In genomic region chr21:25966308-25966707, GRCh38 we compare ENCODE assay signal across 18 cellular contexts.
DNase-seq lines count a peak whose midpoint lies in the region; ATAC-seq, FAIRE-seq and TF ChIP-seq lines count a peak whose summit lies in the region.
"Had no signal": no experiment of that assay in that cellular context is flagged by ENCODE, and none has a peak within 500 bp of the region (broad histone marks: within the 10 kb centered on the region; RNA-seq: fewer than 3 reads in every experiment).

No MANE protein-coding gene starts in this region.

- H3K9me3 ChIP-seq in BLaER1 treated with 17β-estradiol and CSF1 and Interleukin-3, amounts not matched to agents 10 nM and 100 nM (replicated peaks in 1 of 11) = peaks cover 0 to 11% (median 2%) of the 10 kb centered on the region in 11 experiments; a peak in 12 of 22 replicates
- H3K9me3 ChIP-seq in IMR-90 (ENCODE audit: control insufficient read depth, insufficient read depth, low read length) = no peaks in the 10 kb centered on the region
- H3K9me3 ChIP-seq in neutrophil = no peaks in the 10 kb centered on the region
- H3K9me3 ChIP-seq: BE2C had no signal

- H4K91ac ChIP-seq in IMR-90 (ENCODE audit: insufficient read depth, low read depth, low read length) = no peak overlapping the region

- no peak overlapping the region for H4K5ac ChIP-seq in IMR-90 (ENCODE audit: low read depth, low read length)

- dilution Hi-C loops in IMR-90 (cut with HindIII; ENCODE audit: low sequenced_read_pairs, unreplicated experiment) = no loop called here

- peaks cover 27 to 78% (median 55%) of the 10 kb centered on the region in 11 experiments for H3K36me3 ChIP-seq in BLaER1 treated with 17β-estradiol and CSF1 and Interleukin-3, amounts not matched to agents 10 nM and 100 nM
- H3K36me3 ChIP-seq in IMR-90 (ENCODE audit: control insufficient read depth, insufficient read depth, low read length) (peaks cover 8% of the 10 kb centered on the region), neutrophil (no peaks in the 10 kb centered on the region)

- in situ Hi-C loops in IMR-90 (cut with MboI; ENCODE audit: low sequenced_read_pairs) = no loop called here

- H3K9me1 ChIP-seq in IMR-90 (ENCODE audit: insufficient read depth, low read length) = no peaks in the 10 kb centered on the region

- H2BK120ac ChIP-seq in IMR-90 (ENCODE audit: low read depth, low read length) = no peak overlapping the region

- TF ChIP-seq POLR2A in IMR-90 (IDR thresholded peaks at IDR 0.05; ENCODE audit: low read depth, low read length) (no peak), lower leg skin (IDR thresholded peaks at IDR 0.05) (no peak)

- no peaks in the 10 kb centered on the region for H4K20me1 ChIP-seq in BLaER1 treated with 17β-estradiol and CSF1 and Interleukin-3, amounts not matched to agents 10 nM and 100 nM
- no peaks in the 10 kb centered on the region for H4K20me1 ChIP-seq in IMR-90 (ENCODE audit: insufficient read depth, low read length)

- no peak overlapping the region for H4K8ac ChIP-seq in IMR-90 (ENCODE audit: low read depth in 2 of 2, low read length in 2 of 2)

- H3K4ac ChIP-seq in IMR-90 (ENCODE audit: low read depth, low read length) = no peak overlapping the region

- no peak overlapping the region for H3K9ac ChIP-seq in BLaER1 treated with 17β-estradiol and CSF1 and Interleukin-3, amounts not matched to agents 10 nM and 100 nM
- no peak overlapping the region for H3K9ac ChIP-seq in IMR-90 (ENCODE audit: low read depth, low read length)

- CTCF ChIA-PET in IMR-90 (lab: Yijun Ruan, JAX) = no interaction called here

- H3K79me1 ChIP-seq in IMR-90 (ENCODE audit: low read depth in 1 of 2, low read length in 2 of 2) = peaks cover 10% of the 10 kb centered on the region in 2 experiments; a peak in 2 of 4 replicates

- H2AFZ ChIP-seq in IMR-90 (replicated peaks; ENCODE audit: low read length, poor library complexity) = no peak overlapping the region

- WGBS in IMR-90 (ENCODE audit: extremely low coverage in 2 of 2, insufficient read length in 1 of 2), 2 experiments = no CpG with 5 or more reads among the region's 2 CpGs
- WGBS in lower leg skin, 2 donors = 76 to 78% methylated on average over 2 of the region's 2 CpGs

- H3K56ac ChIP-seq in IMR-90 (ENCODE audit: extremely low read depth, insufficient read depth, low read length) = no peak overlapping the region

- H3K4me2 ChIP-seq in BLaER1 treated with 17β-estradiol and CSF1 and Interleukin-3, amounts not matched to agents 10 nM and 100 nM = peak overlapping the region in 5 of 11 experiments; percentile 53 to 82 (median 78); a peak in 7 of 22 replicates
- H3K4me2 ChIP-seq in IMR-90 (ENCODE audit: low read depth, low read length) = no peak overlapping the region

- DNase-seq in IMR-90 (peak; percentile 37), dorsolateral prefrontal cortex (no peak), lower leg skin (ENCODE audit: low spot score in 2 of 2) (no peak), NCI-H1105 treated with DMSO at 0.1 percent for 48 hours (lab: John Stamatoyannopoulos, UW) (no peak), urothelium cell line (ENCODE audit: low spot score) (no peak)
- DNase-seq: BE2C; CD8-positive, alpha-beta T cell; COR-L47; DMS153; DND-41; GDM1 had no signal

- POLR2A ChIA-PET in IMR-90 (lab: Charles Lee; ENCODE audit: unreplicated experiment) = no interaction called here

- H3K23ac ChIP-seq in IMR-90 (ENCODE audit: low read depth, low read length) = no peak overlapping the region

- no peaks in the 10 kb centered on the region for H3K27me3 ChIP-seq in BLaER1 treated with 17β-estradiol and CSF1 and Interleukin-3, amounts not matched to agents 10 nM and 100 nM
- H3K27me3 ChIP-seq in IMR-90 (ENCODE audit: control insufficient read depth, insufficient read depth, low read length) (no peaks in the 10 kb centered on the region), dorsolateral prefrontal cortex (no peaks in the 10 kb centered on the region), neutrophil (no peaks in the 10 kb centered on the region)
- H3K27me3 ChIP-seq: BE2C had no signal

- H3K27ac ChIP-seq in BLaER1 treated with 17β-estradiol and CSF1 and Interleukin-3, amounts not matched to agents 10 nM and 100 nM = peak overlapping the region in 8 of 11 experiments; percentile 66 to 79 (median 73); a peak in 8 of 22 replicates
- H3K27ac ChIP-seq in IMR-90 (ENCODE audit: insufficient read depth, low read length) (no peak overlapping the region), dorsolateral prefrontal cortex (peak overlapping the region in 56 of 59 donors; percentile 3 to 98 (median 94)), neutrophil (peak overlapping the region; percentile 82)
- H3K27ac ChIP-seq: HL-60 had no signal

- ATAC-seq in IMR-90 (ENCODE audit: low read depth) = peak; percentile 59
- ATAC-seq: CD8-positive, alpha-beta T cell; HCT116 had no signal

- no peak overlapping the region for H2AK5ac ChIP-seq in IMR-90 (ENCODE audit: low read depth, low read length)

- intact Hi-C loops in IMR-90 (cut with micrococcal nuclease) (no loop called here), dorsolateral prefrontal cortex (cut with DNase I) (no loop called here), lower leg skin (cut with DNase I; ENCODE audit: low total_unique reads) (no loop called here)

- BruUV-seq in IMR-90 (replicated peaks; lab: Mats Ljungman, UMichigan) = no TSS peak

- no peak overlapping the region for H3K4me3 ChIP-seq in BLaER1 treated with 17β-estradiol and CSF1 and Interleukin-3, amounts not matched to agents 10 nM and 100 nM
- H3K4me3 ChIP-seq in IMR-90 (ENCODE audit: insufficient read depth, low read depth, low read length) = no peak overlapping the region
- H3K4me3 ChIP-seq in dorsolateral prefrontal cortex = no peak overlapping the region
- H3K4me3 ChIP-seq in neutrophil (ENCODE audit: low read depth in 1 of 2, low read length in 1 of 2) = no peak overlapping the region
- no peak overlapping the region for H3K4me3 ChIP-seq in lower leg skin (ENCODE audit: low read depth, poor library complexity, severe bottlenecking)

- no peak overlapping the region for H2BK20ac ChIP-seq in IMR-90 (ENCODE audit: low read depth, low read length)

- no peak for FAIRE-seq in urothelium cell line (lab: Jason Lieb, UNC)
- FAIRE-seq: A204.1, D721Med, GM19239 had no signal

- no peak overlapping the region for H3K14ac ChIP-seq in IMR-90 (replicated peaks; ENCODE audit: low read depth, low read length)

- H2BK5ac ChIP-seq in IMR-90 (ENCODE audit: low read depth, low read length, poor library complexity, severe bottlenecking) = no peak overlapping the region

- TF ChIP-seq CTCF in IMR-90 (conservative IDR thresholded peaks at IDR 0.05; ENCODE audit: low read depth, low read length) = no peak
- TF ChIP-seq CTCF in dorsolateral prefrontal cortex (IDR thresholded peaks at IDR 0.05 in 54 of 56, conservative IDR thresholded peaks at IDR 0.05 in 2 of 56; ENCODE audit: low read depth in 1 of 56, partially characterized antibody in 56 of 56) = no peak
- no peak for TF ChIP-seq CTCF in neutrophil (IDR thresholded peaks at IDR 0.05)
- TF ChIP-seq CTCF in lower leg skin (IDR thresholded peaks at IDR 0.05) = no peak

- no peak overlapping the region for H2AK9ac ChIP-seq in IMR-90 (replicated peaks; ENCODE audit: low read depth, low read length, poor library complexity)

- H3K18ac ChIP-seq in IMR-90 (ENCODE audit: low read depth, low read length) = no peak overlapping the region

- no peak overlapping the region for H2BK15ac ChIP-seq in IMR-90 (ENCODE audit: low read depth, low read length)

- no peak for TF ChIP-seq RAD21 in IMR-90 (IDR thresholded peaks at IDR 0.05; ENCODE audit: low read length)

- peaks cover 23 to 67% (median 38%) of the 10 kb centered on the region in 10 experiments for H3K4me1 ChIP-seq in BLaER1 treated with 17β-estradiol and CSF1 and Interleukin-3, amounts not matched to agents 10 nM and 100 nM
- H3K4me1 ChIP-seq in IMR-90 (ENCODE audit: control insufficient read depth, insufficient read depth, low read length) = peaks cover 5% of the 10 kb centered on the region; the same call in 1 of the 2 replicates
- H3K4me1 ChIP-seq in neutrophil (ENCODE audit: control insufficient read depth in 1 of 2, insufficient read depth in 1 of 2, low read depth in 1 of 2, low read length in 1 of 2) = peaks cover 34 to 35% of the 10 kb centered on the region in 2 experiments

TF ChIP-seq in IMR-90, 13 proteins besides CTCF, POLR2A, EP300 and RAD21:
- TF ChIP-seq RCOR1 (IDR thresholded peaks at IDR 0.05; ENCODE audit: insufficient replicate concordance, low read length) = no peak
- TF ChIP-seq MXI1 (IDR thresholded peaks at IDR 0.05; ENCODE audit: borderline replicate concordance, low read depth, low read length) = no peak
- TF ChIP-seq NFE2L2 (IDR thresholded peaks at IDR 0.05; ENCODE audit: low read depth, low read length) = no peak
- TF ChIP-seq BHLHE40 (IDR thresholded peaks at IDR 0.05; ENCODE audit: low read depth, low read length) = no peak
- no peak for TF ChIP-seq RFX5 (IDR thresholded peaks at IDR 0.05; ENCODE audit: low read depth, low read length)
- no peak for TF ChIP-seq FOS (IDR thresholded peaks at IDR 0.05; ENCODE audit: low read depth, low read length)
- no peak for TF ChIP-seq CHD1 (IDR thresholded peaks at IDR 0.05; ENCODE audit: low read depth, low read length)
- TF ChIP-seq USF2 (IDR thresholded peaks at IDR 0.05; ENCODE audit: low read depth, low read length) = no peak
